8 cellular contexts compared by ENCODE assay signal in the genomic region with DNA sequence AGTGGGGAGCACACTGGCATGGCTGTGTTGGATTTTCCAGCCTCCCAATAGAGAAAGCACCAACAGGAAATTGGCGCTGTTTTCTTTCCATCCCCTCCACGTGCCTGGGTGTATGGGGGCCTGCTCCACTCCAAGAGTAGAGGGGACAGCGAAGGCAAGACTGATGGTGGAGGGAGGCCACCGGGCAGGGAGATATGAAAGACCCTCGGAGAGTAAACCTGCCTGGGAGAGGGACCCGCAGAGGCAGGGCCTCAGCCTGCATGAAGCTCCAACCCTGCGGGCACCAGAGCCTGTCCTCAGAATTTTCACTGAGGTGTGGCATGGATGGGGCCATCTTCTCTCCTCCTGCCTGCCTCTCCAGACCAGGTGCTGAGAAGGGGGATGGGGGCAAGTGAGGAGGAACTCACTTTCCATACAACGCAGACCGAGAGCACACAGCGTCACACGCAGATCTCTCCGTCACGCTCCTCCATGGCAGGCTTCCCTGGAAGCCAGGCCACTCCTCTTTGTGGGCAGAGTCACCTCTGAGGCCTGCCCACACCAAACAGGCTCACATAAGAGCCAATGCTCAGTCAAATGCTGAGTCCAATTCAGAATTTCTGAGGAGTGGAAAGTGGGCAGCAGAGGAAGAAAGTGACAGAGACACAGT. TPM values are rescaled to one million over a fixed set of nuclear protein-coding genes. Genes with fewer than 3 reads are reported as not detected.
DNase-seq lines count a peak whose midpoint lies in the region; TF ChIP-seq lines count a peak whose summit lies in the region.

No MANE protein-coding gene starts in this region.

- H3K36me3 Mint-ChIP-seq in osteocyte (ENCODE audit: unreplicated experiment), result peaks cover 6% of the 10 kb centered on the region

- DNase-seq in CD1c-positive myeloid dendritic cell (ENCODE audit: extremely low spot score) (peak; percentile 88), coronary artery (ENCODE audit: low spot score) (no peak), iPS-NIHi7 (ENCODE audit: extremely low spot score) (no peak), nucleus accumbens (lab: John Stamatoyannopoulos, UW) (no peak), osteocyte (ENCODE audit: extremely low spot score, unreplicated experiment) (no peak), Kasumi-1 (lab: John Stamatoyannopoulos, UW) (no peak)

- peak overlapping the region; percentile 71 for H3K9ac ChIP-seq in OCI-LY1 (ENCODE audit: low read length)

- no peak overlapping the region for H3K27ac Mint-ChIP-seq in osteocyte (ENCODE audit: unreplicated experiment)

- no peak overlapping the region for H2AFZ ChIP-seq in OCI-LY1 (ENCODE audit: low read length)

- peak overlapping the region; percentile 97 for H3K4me2 ChIP-seq in OCI-LY1 (ENCODE audit: low read length)

- TF ChIP-seq CTCF in OCI-LY1 (IDR thresholded peaks at IDR 0.05; ENCODE audit: low read length) (no peak), coronary artery (IDR thresholded peaks at IDR 0.05) (no peak), neutrophil (IDR thresholded peaks at IDR 0.05) (no peak), osteocyte (IDR thresholded peaks at IDR 0.05) (no peak)

- H3K27me3 Mint-ChIP-seq in osteocyte (ENCODE audit: unreplicated experiment), result no peaks in the 10 kb centered on the region

- H3K27me3 ChIP-seq in OCI-LY1 (ENCODE audit: insufficient read depth, low read length) (no peaks in the 10 kb centered on the region), neutrophil (no peaks in the 10 kb centered on the region)

- H3K4me3 ChIP-seq in OCI-LY1 (ENCODE audit: low read depth, low read length, poor library complexity, severe bottlenecking), result peak overlapping the region; percentile 52
- peak overlapping the region; percentile 23 for H3K4me3 ChIP-seq in coronary artery
- H3K4me3 ChIP-seq in neutrophil (ENCODE audit: low read depth in 1 of 2, low read length in 1 of 2), result peak overlapping the region; percentile 48 to 59

- H3K4me1 ChIP-seq in OCI-LY1 (ENCODE audit: insufficient read depth, low read length, severe bottlenecking), result peaks cover 47% of the 10 kb centered on the region
- H3K4me1 ChIP-seq in neutrophil (ENCODE audit: control insufficient read depth in 1 of 2, insufficient read depth in 1 of 2, low read depth in 1 of 2, low read length in 1 of 2), result peaks cover 91 to 99% of the 10 kb centered on the region in 2 experiments

- peaks cover 51% of the 10 kb centered on the region for H3K79me2 ChIP-seq in OCI-LY1 (ENCODE audit: insufficient read depth, low read length)

- H4K20me1 ChIP-seq in OCI-LY1 (ENCODE audit: insufficient read depth, low read length), result no peaks in the 10 kb centered on the region

- H3K4me3 Mint-ChIP-seq in osteocyte (ENCODE audit: unreplicated experiment), result no peak overlapping the region

- H3K36me3 ChIP-seq in OCI-LY1 (ENCODE audit: insufficient read depth, low read length) (peaks cover 6% of the 10 kb centered on the region), neutrophil (peaks cover 13% of the 10 kb centered on the region)

- H3K9me3 ChIP-seq in OCI-LY1 (ENCODE audit: low read length), result no peaks in the 10 kb centered on the region
- no peaks in the 10 kb centered on the region for H3K9me3 ChIP-seq in neutrophil

- H3F3A ChIP-seq in OCI-LY1 (ENCODE audit: insufficient read depth, low read length), result peaks cover 9% of the 10 kb centered on the region; the same call in 1 of the 2 replicates

- H3K27ac ChIP-seq in OCI-LY1 (ENCODE audit: low read depth, low read length, poor library complexity, severe bottlenecking) (peak overlapping the region; percentile 99), coronary artery (peak overlapping the region in 1 of 2 donors; percentile 42), neutrophil (peak overlapping the region; percentile 91)

- H3K9me3 Mint-ChIP-seq in osteocyte (ENCODE audit: unreplicated experiment), result no peaks in the 10 kb centered on the region

- no peaks in the 10 kb centered on the region for H3K9me2 ChIP-seq in OCI-LY1 (ENCODE audit: low read depth, low read length)

- peaks cover 12% of the 10 kb centered on the region for H3K4me1 Mint-ChIP-seq in osteocyte (ENCODE audit: unreplicated experiment)

RNA-seq across cellular contexts. Expression of a gene that starts 18.8 kb away (rescaled TPM):
- 127 and 129 TPM in 2 replicates for total RNA-seq in osteocyte

RNA-seq across cellular contexts. Expression of a gene that starts 54.0 kb away (rescaled TPM):
- 125 and 131 TPM in 2 replicates for total RNA-seq in osteocyte
